9 cellular contexts compared by ENCODE assay signal in genomic region chr6:99349620-99350141, GRCh38. TPM values are rescaled to one million over a fixed set of nuclear protein-coding genes. Genes with fewer than 3 reads are reported as not detected.
DNase-seq lines count a peak whose midpoint lies in the region; ATAC-seq and TF ChIP-seq lines count a peak whose summit lies in the region.
"Had no signal": no experiment of that assay in that cellular context is flagged by ENCODE, and none has a peak within 500 bp of the region (broad histone marks: within the 10 kb centered on the region; RNA-seq: fewer than 3 reads in every experiment).

Gene FAXC (minus strand): TSS chr6:99349674. CDS start chr6:99349372, 302 bp downstream.

- TF ChIP-seq CTCF in right atrium auricular region (IDR thresholded peaks at IDR 0.05) (no peak), progenitor cell of endocrine pancreas (IDR thresholded peaks at IDR 0.05; ENCODE audit: unreplicated experiment) (peak; percentile 57)

- H3K36me3 Mint-ChIP-seq in activated CD4-positive, alpha-beta T cell treated with anti-CD3 and anti-CD28 coated beads for 36 hours (ENCODE audit: low read depth) = no peaks in the 10 kb centered on the region
- H3K36me3 Mint-ChIP-seq in progenitor cell of endocrine pancreas (ENCODE audit: insufficient read depth) = no peaks in the 10 kb centered on the region

- peak within 1 kb of the TSS; percentile 15 for H3K9ac ChIP-seq in adipocyte (ENCODE audit: low read length)

- H3K27ac ChIP-seq in right atrium auricular region = no peak within 1 kb of the TSS
- H3K27ac ChIP-seq: epithelial cell of prostate had no signal

- H3K27me3 Mint-ChIP-seq in activated CD4-positive, alpha-beta T cell treated with anti-CD3 and anti-CD28 coated beads for 36 hours = peaks cover 51% of the 10 kb centered on the region
- H3K27me3 Mint-ChIP-seq in progenitor cell of endocrine pancreas = peaks cover 8% of the 10 kb centered on the region

- H3K36me3 ChIP-seq in adipocyte (ENCODE audit: control insufficient read depth, insufficient read depth, low read length, severe bottlenecking) = no peaks in the 10 kb centered on the region
- H3K36me3 ChIP-seq in right atrium auricular region = no peaks in the 10 kb centered on the region

- H3K27ac Mint-ChIP-seq in activated CD4-positive, alpha-beta T cell treated with anti-CD3 and anti-CD28 coated beads for 36 hours = no peak within 1 kb of the TSS
- H3K27ac Mint-ChIP-seq in progenitor cell of endocrine pancreas = peak within 1 kb of the TSS; percentile 92

- H3K9me3 Mint-ChIP-seq in activated CD4-positive, alpha-beta T cell treated with anti-CD3 and anti-CD28 coated beads for 36 hours (ENCODE audit: low read depth) = no peaks in the 10 kb centered on the region
- H3K9me3 Mint-ChIP-seq in progenitor cell of endocrine pancreas (ENCODE audit: low read depth) = no peaks in the 10 kb centered on the region

- H3K4me3 ChIP-seq in adipocyte (ENCODE audit: low read length) (peak within 1 kb of the TSS; percentile 74), right atrium auricular region (peak within 1 kb of the TSS; percentile 48 to 63)

- H3K27me3 ChIP-seq in adipocyte (replicated peaks; ENCODE audit: control insufficient read depth, insufficient read depth, low read length) (peaks cover 41% of the 10 kb centered on the region), right atrium auricular region (peaks cover 0 to 5% of the 10 kb centered on the region in 2 donors)

- no peaks in the 10 kb centered on the region for H3K9me3 ChIP-seq in adipocyte (ENCODE audit: control insufficient read depth, low read length)
- no peaks in the 10 kb centered on the region for H3K9me3 ChIP-seq in right atrium auricular region

- CTCF ChIA-PET in activated CD4-positive, alpha-beta T cell treated with anti-CD3 and anti-CD28 coated beads for 36 hours (lab: Charles Lee) = interaction anchor here (0.7 kb wide), 1 partner anchor 44 kb away, joined by 4 read pairs; no protein-coding TSS in a partner anchor

- peaks cover 2% of the 10 kb centered on the region for H3K4me1 Mint-ChIP-seq in activated CD4-positive, alpha-beta T cell treated with anti-CD3 and anti-CD28 coated beads for 36 hours
- H3K4me1 Mint-ChIP-seq in progenitor cell of endocrine pancreas (ENCODE audit: low read depth) = peaks cover 18% of the 10 kb centered on the region

- peak; percentile 40 for ATAC-seq in activated CD4-positive, alpha-beta T cell treated with anti-CD3 and anti-CD28 coated beads for 36 hours
- peak; percentile 53 for ATAC-seq in HG02610 (IDR thresholded peaks at IDR 0.05; ENCODE audit: unreplicated experiment)

- POLR2A ChIA-PET in activated CD4-positive, alpha-beta T cell treated with anti-CD3 and anti-CD28 coated beads for 36 hours (lab: Charles Lee) = no interaction called here

- H3K4me3 Mint-ChIP-seq in activated CD4-positive, alpha-beta T cell treated with anti-CD3 and anti-CD28 coated beads for 36 hours = peak within 1 kb of the TSS; percentile 26
- H3K4me3 Mint-ChIP-seq in progenitor cell of endocrine pancreas (ENCODE audit: low read depth) = peak within 1 kb of the TSS; percentile 85

- peak; percentile 23 for DNase-seq in activated CD4-positive, alpha-beta T cell treated with anti-CD3 and anti-CD28 coated beads for 36 hours
- no peak for DNase-seq in activated CD4-positive, alpha-beta T cell treated with anti-CD3 and anti-CD28 coated beads for 1 hour
- DNase-seq in NCI-H2171 treated with DMSO at 0.1 percent for 48 hours (lab: John Stamatoyannopoulos, UW) (peak; percentile 82), adipocyte (ENCODE audit: low read depth) (peak; percentile 67), right atrium auricular region (ENCODE audit: low spot score) (no peak), progenitor cell of endocrine pancreas (ENCODE audit: low spot score, unreplicated experiment) (peak; percentile 66), DMS114 treated with DMSO at 0.1 percent for 48 hours (lab: John Stamatoyannopoulos, UW; ENCODE audit: unreplicated experiment) (no peak)

- H3K4me1 ChIP-seq in adipocyte (ENCODE audit: control insufficient read depth, insufficient read depth, low read length) (peaks cover 2% of the 10 kb centered on the region), right atrium auricular region (peaks cover 0 to 11% of the 10 kb centered on the region in 2 donors)

- intact Hi-C loops in activated CD4-positive, alpha-beta T cell treated with anti-CD3 and anti-CD28 coated beads for 36 hours (cut with DNase I, micrococcal nuclease) = no loop called here

RNA-seq across cellular contexts. Expression of gene FAXC, which starts in this region (rescaled TPM):
- total RNA-seq in activated CD4-positive, alpha-beta T cell treated with anti-CD3 and anti-CD28 coated beads for 36 hours = under 1 TPM in 1 of 2 experiments, not detected in 1; 0.16 TPM
- total RNA-seq in right atrium auricular region = under 1 TPM in 1 of 2 donors, not detected in 1; 0.16 TPM
- total RNA-seq in progenitor cell of endocrine pancreas = 20.7 and 23.9 TPM in 2 replicates

Comparison
In these comparisons a context has a peak if more than half of its experiments do, and no peak if none do; other contexts are left out.
1. RNA of gene FAXC (total RNA-seq): 20.7 to 23.9 TPM in progenitor cell of endocrine pancreas; 0.16 TPM in right atrium auricular region and 0.16 TPM in activated CD4-positive, alpha-beta T cell treated with anti-CD3 and anti-CD28 coated beads for 36 hours; every median in the first group is over 10 times any median in the second.
2. Peak in DNase-seq and ATAC-seq in activated CD4-positive, alpha-beta T cell treated with anti-CD3 and anti-CD28 coated beads for 36 hours; RNA of the gene not detected or under 1 TPM.
3. DNase-seq: peak in NCI-H2171 treated with DMSO at 0.1 percent for 48 hours (single experiment), adipocyte (single experiment) and progenitor cell of endocrine pancreas (single experiment); none in activated CD4-positive, alpha-beta T cell treated with anti-CD3 and anti-CD28 coated beads for 1 hour (single experiment), right atrium auricular region (single experiment) and DMS114 treated with DMSO at 0.1 percent for 48 hours (single experiment).